8 cellular contexts compared by ENCODE assay signal in genomic region chr17:7579839-7580630, GRCh38. TPM values are rescaled to one million over a fixed set of nuclear protein-coding genes. Genes with fewer than 3 reads are reported as not detected.
DNase-seq lines count a peak whose midpoint lies in the region; ATAC-seq and TF ChIP-seq lines count a peak whose summit lies in the region.

No MANE protein-coding gene starts in this region.

- H3K27ac Mint-ChIP-seq in T-helper 17 cell = peak overlapping the region; percentile 89
- peak overlapping the region; percentile 100 for H3K27ac Mint-ChIP-seq in stimulated activated naive B cell treated with anti-CD40 and anti-IgM and Interleukin-4, amounts not matched to agents 10 μg/mL and 1 μg/mL and 100 μg/mL, for 72 hours

- DNase-seq in DMS53 (lab: John Stamatoyannopoulos, UW) = peak; percentile 70
- DNase-seq in DMS53 treated with DMSO at 0.1 percent for 48 hours (lab: John Stamatoyannopoulos, UW; ENCODE audit: unreplicated experiment) = no peak
- DNase-seq in T-helper 17 cell = no peak
- no peak for DNase-seq in fibroblast of the aortic adventitia (ENCODE audit: low read depth)
- no peak for DNase-seq in stimulated activated naive B cell treated with anti-CD40 and anti-IgM and Interleukin-4, amounts not matched to agents 10 μg/mL and 1 μg/mL and 100 μg/mL, for 72 hours

- H3K4me3 Mint-ChIP-seq in T-helper 17 cell = peak overlapping the region; percentile 66
- peak overlapping the region; percentile 77 to 79 for H3K4me3 Mint-ChIP-seq in stimulated activated naive B cell treated with anti-CD40 and anti-IgM and Interleukin-4, amounts not matched to agents 10 μg/mL and 1 μg/mL and 100 μg/mL, for 72 hours

- H3K9me3 Mint-ChIP-seq in stimulated activated naive B cell treated with anti-CD40 and anti-IgM and Interleukin-4, amounts not matched to agents 10 μg/mL and 1 μg/mL and 100 μg/mL, for 72 hours = no peaks in the 10 kb centered on the region

- ATAC-seq in T-helper 17 cell (no peak), HG02973 (IDR thresholded peaks at IDR 0.05; ENCODE audit: unreplicated experiment) (no peak), GM19351 (IDR thresholded peaks at IDR 0.05; ENCODE audit: unreplicated experiment) (no peak), GM18868 (IDR thresholded peaks at IDR 0.05; ENCODE audit: unreplicated experiment) (no peak)
- peak; percentile 3 to 6 for ATAC-seq in stimulated activated naive B cell treated with anti-CD40 and anti-IgM and Interleukin-4, amounts not matched to agents 10 μg/mL and 1 μg/mL and 100 μg/mL, for 72 hours (replicated peaks)

- H3K9me3 ChIP-seq in T-helper 17 cell (ENCODE audit: control insufficient read depth, low read length, poor library complexity, severe bottlenecking) = no peaks in the 10 kb centered on the region

- H3K4me1 Mint-ChIP-seq in T-helper 17 cell = peaks cover 51% of the 10 kb centered on the region
- H3K4me1 Mint-ChIP-seq in stimulated activated naive B cell treated with anti-CD40 and anti-IgM and Interleukin-4, amounts not matched to agents 10 μg/mL and 1 μg/mL and 100 μg/mL, for 72 hours = peaks cover 59 to 91% of the 10 kb centered on the region in 2 donors

- H3K36me3 Mint-ChIP-seq in T-helper 17 cell (ENCODE audit: low read depth) = peaks cover 2% of the 10 kb centered on the region
- H3K36me3 Mint-ChIP-seq in stimulated activated naive B cell treated with anti-CD40 and anti-IgM and Interleukin-4, amounts not matched to agents 10 μg/mL and 1 μg/mL and 100 μg/mL, for 72 hours = peaks cover 71 to 88% of the 10 kb centered on the region in 2 donors

- no peak for TF ChIP-seq CTCF in fibroblast of the aortic adventitia (IDR thresholded peaks at IDR 0.05; ENCODE audit: insufficient read depth, low read length)

- H3K27me3 Mint-ChIP-seq in T-helper 17 cell = no peaks in the 10 kb centered on the region
- H3K27me3 Mint-ChIP-seq in stimulated activated naive B cell treated with anti-CD40 and anti-IgM and Interleukin-4, amounts not matched to agents 10 μg/mL and 1 μg/mL and 100 μg/mL, for 72 hours = no peaks in the 10 kb centered on the region

- H3K4me3 ChIP-seq in fibroblast of the aortic adventitia (ENCODE audit: low read depth, low read length) = peak overlapping the region; percentile 48

RNA-seq across cellular contexts. Expression of gene CD68, which starts 0.6 kb away (rescaled TPM):
- total RNA-seq in T-helper 17 cell (1 to 10 TPM; 3.9 to 8.1 TPM), fibroblast of the aortic adventitia (ENCODE audit: low replicate concordance) (4.9 and 71.7 TPM in 2 replicates)

RNA-seq across cellular contexts. Expression of gene MPDU1, which starts 3.6 kb away (rescaled TPM):
- total RNA-seq in T-helper 17 cell = 10 to 100 TPM; 28.9 to 32.7 TPM
- 32.3 and 127 TPM in 2 replicates for total RNA-seq in fibroblast of the aortic adventitia (ENCODE audit: low replicate concordance)

RNA-seq across cellular contexts. Expression of gene SOX15, which starts 9.9 kb away (rescaled TPM):
- total RNA-seq in T-helper 17 cell (not detected), fibroblast of the aortic adventitia (ENCODE audit: low replicate concordance) (0.57 and 1.4 TPM in 2 replicates)

RNA-seq across cellular contexts. Expression of gene SENP3, which starts 18.3 kb away (rescaled TPM):
- total RNA-seq in T-helper 17 cell (10 to 100 TPM; 33.4 to 37.0 TPM), fibroblast of the aortic adventitia (ENCODE audit: low replicate concordance) (14.6 and 60.4 TPM in 2 replicates)

RNA-seq across cellular contexts. Expression of gene TNFSF13, which starts 21.5 kb away (rescaled TPM):
- 1 to 10 TPM; 2.9 to 3.1 TPM for total RNA-seq in T-helper 17 cell
- total RNA-seq in fibroblast of the aortic adventitia (ENCODE audit: low replicate concordance) = 1.1 and 1.4 TPM in 2 replicates

Comparison
In these comparisons a context has a peak if more than half of its experiments do, and no peak if none do; other contexts are left out.
1. ATAC-seq: peak in stimulated activated naive B cell treated with anti-CD40 and anti-IgM and Interleukin-4, amounts not matched to agents 10 μg/mL and 1 μg/mL and 100 μg/mL, for 72 hours (2 of 2); none in T-helper 17 cell (single experiment), HG02973 (single experiment), GM19351 (single experiment) and GM18868 (single experiment).